8 cellular contexts compared by ENCODE assay signal in the genomic region with DNA sequence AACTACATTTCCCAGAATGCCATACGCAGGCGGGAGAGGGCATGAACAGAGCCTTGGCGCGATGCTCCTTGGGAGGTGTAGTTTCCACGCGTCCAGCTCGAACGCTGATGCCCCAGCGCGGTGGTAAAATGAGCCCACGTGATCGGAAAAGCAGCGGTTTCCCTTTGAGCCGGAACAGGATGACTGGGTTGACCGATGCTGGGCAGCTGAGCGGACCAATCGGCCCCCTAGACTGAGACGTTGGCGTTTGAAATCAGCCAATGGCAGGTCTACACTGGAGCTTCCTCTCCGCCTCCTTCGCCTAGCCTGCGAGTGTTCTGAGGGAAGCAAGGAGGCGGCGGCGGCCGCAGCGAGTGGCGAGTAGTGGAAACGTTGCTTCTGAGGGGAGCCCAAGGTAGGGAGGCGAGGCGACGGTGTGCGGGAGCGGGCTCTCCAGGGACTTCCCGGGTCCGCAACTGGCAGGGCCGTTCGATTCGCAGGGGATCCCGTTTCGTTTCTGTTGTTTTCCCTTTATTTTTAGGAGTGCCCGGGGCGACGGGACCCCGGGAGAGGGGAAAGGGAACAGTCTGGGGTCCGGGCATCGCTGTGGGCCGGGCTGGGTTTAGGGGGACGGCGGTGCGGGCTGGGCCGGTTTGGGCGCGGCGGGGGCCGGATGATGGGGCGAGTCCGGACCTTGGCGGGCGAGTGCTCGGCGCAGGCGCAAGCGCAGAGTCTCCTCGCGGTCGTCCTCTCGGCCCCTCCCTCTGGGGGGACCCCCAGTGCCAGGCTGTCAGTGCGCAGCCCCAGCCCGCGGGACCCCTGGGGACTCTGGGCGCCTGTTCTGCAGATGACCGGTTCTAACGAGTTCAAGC. TPM values are rescaled to one million over a fixed set of nuclear protein-coding genes. Genes with fewer than 3 reads are reported as not detected.
A peak's percentile ranks its signal among the peaks of the same experiment; 100 is the strongest.
DNase-seq lines count a peak whose midpoint lies in the region; ATAC-seq, FAIRE-seq and TF ChIP-seq lines count a peak whose summit lies in the region.

A gene with protein sequence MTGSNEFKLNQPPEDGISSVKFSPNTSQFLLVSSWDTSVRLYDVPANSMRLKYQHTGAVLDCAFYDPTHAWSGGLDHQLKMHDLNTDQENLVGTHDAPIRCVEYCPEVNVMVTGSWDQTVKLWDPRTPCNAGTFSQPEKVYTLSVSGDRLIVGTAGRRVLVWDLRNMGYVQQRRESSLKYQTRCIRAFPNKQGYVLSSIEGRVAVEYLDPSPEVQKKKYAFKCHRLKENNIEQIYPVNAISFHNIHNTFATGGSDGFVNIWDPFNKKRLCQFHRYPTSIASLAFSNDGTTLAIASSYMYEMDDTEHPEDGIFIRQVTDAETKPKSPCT (plus strand): TSS at position 311 of the 851 bp plus-strand sequence. CDS start 516 bp downstream, at position 827.

- H3K9ac ChIP-seq in H1 (replicated peaks in 1 of 4; ENCODE audit: extremely low read depth in 1 of 4, low read depth in 3 of 4, low read length in 3 of 4) = peak within 1 kb of the TSS; percentile 84 to 92 (median 86)

- no peak within 1 kb of the TSS for H3K14ac ChIP-seq in H1 (ENCODE audit: insufficient read length)

- H2BK5ac ChIP-seq in H1 (ENCODE audit: low read depth, low read length) = peak within 1 kb of the TSS; percentile 88

- peak within 1 kb of the TSS; percentile 92 for H3K56ac ChIP-seq in H1 (replicated peaks; ENCODE audit: insufficient read length, low read depth, low read length)

- no peaks in the 10 kb centered on the region for H3K9me3 Mint-ChIP-seq in memory B cell

- TF ChIP-seq EP300 in H1 (IDR thresholded peaks at IDR 0.05; ENCODE audit: borderline replicate concordance in 1 of 2, low read depth in 2 of 2, low read length in 2 of 2) = no peak

- H3K79me2 ChIP-seq in H1 (ENCODE audit: control insufficient read depth in 1 of 2, insufficient read depth in 2 of 2, low read length in 2 of 2) = peaks cover 16 to 47% of the 10 kb centered on the region in 2 experiments

- H2AFZ ChIP-seq in H1 (ENCODE audit: low read length) = no peak within 1 kb of the TSS

- H2BK20ac ChIP-seq in H1 (ENCODE audit: low read length) = peak within 1 kb of the TSS; percentile 25; the same call in 1 of the 2 replicates

- POLR2A ChIA-PET in H1 (lab: Charles Lee; ENCODE audit: partially characterized antibody) = interaction anchor here (0.6 to 4.3 kb wide), 10 partner anchors 9 to 782 kb away, joined by 3 to 22 read pairs (median 4); no protein-coding TSS in a partner anchor

- peaks cover 10 to 20% of the 10 kb centered on the region in 2 experiments for H4K20me1 ChIP-seq in H1 (replicated peaks in 1 of 2; ENCODE audit: control insufficient read depth in 1 of 2, insufficient read depth in 2 of 2, low read length in 2 of 2)

- H2BK15ac ChIP-seq in H1 (ENCODE audit: low read length) = no peak within 1 kb of the TSS; the same call in 1 of the 2 replicates

- peak within 1 kb of the TSS; percentile 74 to 82 for H3K4me2 ChIP-seq in H1 (ENCODE audit: insufficient read depth in 1 of 2, low read depth in 2 of 2, low read length in 2 of 2)

- H3K9me3 ChIP-seq in H1 (ENCODE audit: insufficient read depth in 2 of 2, low read depth in 1 of 2, low read length in 1 of 2) = no peaks in the 10 kb centered on the region

- H3K18ac ChIP-seq in H1 (ENCODE audit: extremely low read depth, low read length) = peak within 1 kb of the TSS; percentile 97

- H3K23ac ChIP-seq in H1 (ENCODE audit: insufficient read length) = no peak within 1 kb of the TSS

- TF ChIP-seq CTCF in H1 (IDR thresholded peaks at IDR 0.05; ENCODE audit: control extremely low read depth in 1 of 3, insufficient read depth in 1 of 3, low read depth in 1 of 3, low read length in 3 of 3) = no peak

- peak within 1 kb of the TSS; percentile 87 for H4K5ac ChIP-seq in H1 (ENCODE audit: insufficient read length, low read depth, low read length)

- peak within 1 kb of the TSS; percentile 51 for H2BK120ac ChIP-seq in H1 (replicated peaks; ENCODE audit: low read depth, low read length)

- H3K27ac Mint-ChIP-seq in memory B cell = peak within 1 kb of the TSS; percentile 96

- H3K23me2 ChIP-seq in H1 (ENCODE audit: low read depth, low read length) = peaks cover 19% of the 10 kb centered on the region

- WGBS in H1 (ENCODE audit: extremely low coverage in 1 of 2, insufficient coverage in 1 of 2, insufficient read length in 1 of 2, insufficient replicate concordance in 2 of 2, low coverage in 1 of 2, low lambda C conversion rate in 2 of 2, missing lambda C conversion rate in 1 of 2), 2 experiments = 1% methylated on average over 51 of the region's 74 CpGs; no CpG with 5 or more reads in 1 of the 2 experiments

- no peak within 1 kb of the TSS; the same call in 1 of the 2 replicates for H2BK12ac ChIP-seq in H1 (ENCODE audit: low read depth, low read length)

- H3K4ac ChIP-seq in H1 (replicated peaks; ENCODE audit: insufficient read length, low read depth, low read length) = no peak within 1 kb of the TSS

- peaks cover 21% of the 10 kb centered on the region for H3K36me3 Mint-ChIP-seq in memory B cell

- no peak for TF ChIP-seq RAD21 in H1 (IDR thresholded peaks at IDR 0.05 in 1 of 2, conservative IDR thresholded peaks at IDR 0.05 in 1 of 2; ENCODE audit: low read depth in 2 of 2, low read length in 2 of 2)

- ATAC-seq in GM21367 (IDR thresholded peaks at IDR 0.05; ENCODE audit: unreplicated experiment) (peak; percentile 89), memory B cell (ENCODE audit: low read depth) (peak; percentile 90)

- peaks cover 9% of the 10 kb centered on the region; the same call in 1 of the 2 replicates for H3K79me1 ChIP-seq in H1 (ENCODE audit: low read depth, low read length)

- peaks cover 13 to 38% (median 25%) of the 10 kb centered on the region in 4 experiments; a peak in 6 of 7 replicates for H3K27me3 ChIP-seq in H1 (replicated peaks in 1 of 4; ENCODE audit: control insufficient read depth in 3 of 4, extremely low read depth in 1 of 4, insufficient read depth in 3 of 4, low read length in 3 of 4)

- H3K27me3 Mint-ChIP-seq in memory B cell = peaks cover 5% of the 10 kb centered on the region

- peak within 1 kb of the TSS; percentile 96 for H4K91ac ChIP-seq in H1 (replicated peaks; ENCODE audit: insufficient read length, low read length)

- TF ChIP-seq POLR2A in H1 (IDR thresholded peaks at IDR 0.05; ENCODE audit: control extremely low read depth in 1 of 2, low read depth in 2 of 2, low read length in 2 of 2) = peak in 1 of 2 experiments; percentile 95; a peak in 2 of 3 replicates

- peak within 1 kb of the TSS; percentile 100 for H3K4me3 Mint-ChIP-seq in memory B cell

- peaks cover 33% of the 10 kb centered on the region for H3K4me1 Mint-ChIP-seq in memory B cell

- H3K4me1 ChIP-seq in H1 (replicated peaks in 1 of 4; ENCODE audit: control insufficient read depth in 3 of 4, insufficient read depth in 4 of 4, low read length in 3 of 4) = peaks cover 4 to 21% (median 13%) of the 10 kb centered on the region in 4 experiments

- FAIRE-seq in HTR-8/SVneo (lab: Jason Lieb, UNC) (peak; percentile 85), H1 (lab: Jason Lieb, UNC) (peak; percentile 88)

- DNase-seq in COLO829 (ENCODE audit: low spot score) = peak; percentile 94
- DNase-seq in HTR-8/SVneo (ENCODE audit: insufficient read length, low spot score) = peak; percentile 88
- DNase-seq in NOMO-1 treated with dmso at 0.1 percent for 144 hours (lab: John Stamatoyannopoulos, UW; ENCODE audit: unreplicated experiment) = peak; percentile 100
- peak in 2 of 3 experiments; percentile 86 to 89 for DNase-seq in activated CD8-positive, alpha-beta memory T cell treated with anti-CD3 and anti-CD28 coated beads for 48 hours (ENCODE audit: low read depth in 2 of 3, low spot score in 2 of 3)
- peak; percentile 87 to 99 for DNase-seq in H1 (ENCODE audit: low read depth in 1 of 2, low spot score in 2 of 2)
- DNase-seq in memory B cell (ENCODE audit: low spot score in 2 of 2) = peak; percentile 79 to 91
- DNase-seq in stimulated activated CD8-positive, alpha-beta memory T cell treated with anti-CD3 and anti-CD28 coated beads, Interleukin-12 subunit alpha, Interleukin-12 subunit beta, amount 100 ng/mL, for 24 hours (ENCODE audit: extremely low read depth) = peak; percentile 80

- H3K4me3 ChIP-seq in H1 (ENCODE audit: extremely low read depth in 1 of 4, insufficient read depth in 2 of 4, low read depth in 3 of 4, low read length in 4 of 4) = peak within 1 kb of the TSS; percentile 78 to 94 (median 92)

- peaks cover 5 to 41% (median 22%) of the 10 kb centered on the region in 4 experiments for H3K36me3 ChIP-seq in H1 (ENCODE audit: control insufficient read depth in 2 of 4, insufficient read depth in 4 of 4, low read length in 3 of 4)

- peak within 1 kb of the TSS; percentile 93; the same call in 1 of the 2 replicates for H4K8ac ChIP-seq in H1 (ENCODE audit: extremely low read depth, insufficient read depth, low read length)

- CTCF ChIA-PET in H1 (lab: Charles Lee; ENCODE audit: partially characterized antibody) = interaction anchor here (0.9 to 2.6 kb wide), 4 partner anchors 15 to 309 kb away, joined by 3 to 7 read pairs (median 4); no protein-coding TSS in a partner anchor

- peak within 1 kb of the TSS; percentile 83; the same call in 1 of the 2 replicates for H3K27ac ChIP-seq in H1 (ENCODE audit: low read depth, low read length)

- H2AK5ac ChIP-seq in H1 (ENCODE audit: low read depth, low read length) = no peak within 1 kb of the TSS

TF ChIP-seq in H1, 55 proteins besides CTCF, POLR2A, EP300 and RAD21 (continues in another document):
- TF ChIP-seq CHD1 (IDR thresholded peaks at IDR 0.05; ENCODE audit: low read depth, low read length) (no peak), TEAD4 (IDR thresholded peaks at IDR 0.05; ENCODE audit: low read depth, low read length) (no peak), SUZ12 (IDR thresholded peaks at IDR 0.05; ENCODE audit: low read length) (no peak), YY1 (IDR thresholded peaks at IDR 0.05; ENCODE audit: low read depth, low read length) (no peak; the same call in 1 of the 2 replicates), RNF2 (IDR thresholded peaks at IDR 0.05; ENCODE audit: borderline replicate concordance, low read depth, low read length, missing control alignments, poor library complexity, severe bottlenecking) (no peak)

RNA-seq across cellular contexts. Expression of the gene that starts here (rescaled TPM):
- 184 and 207 TPM in 2 replicates for total RNA-seq in H1 (2021; fragmentation: NEBNext Ultra II Directional; extraction: Animal tissue kit (Norgen Biotek cat#: 25700))
- polyA plus RNA-seq in H1 (2011; rRNA removed) = 183 and 187 TPM in 2 replicates
- polyA plus RNA-seq in H1 (2011; cell fraction: cytosol; rRNA removed) = 273 TPM
- 335 TPM for polyA plus RNA-seq in H1 (2011; cell fraction: nucleus; rRNA removed)
- 205 to 238 TPM (median 210 TPM) in 4 replicates for polyA plus RNA-seq in H1 (2012, experiment 1 of 2)
- 23.6 TPM for polyA plus RNA-seq in H1 (2012, experiment 2 of 2)
- 139 TPM for polyA plus RNA-seq in H1 (2013, experiment 1 of 2)
- 140 TPM for polyA plus RNA-seq in H1 (2013, experiment 2 of 2)
- polyA minus RNA-seq in H1 (2011; rRNA and poly(A)+ RNA removed) = 387 and 444 TPM in 2 replicates
- 179 TPM for polyA minus RNA-seq in H1 (2011; cell fraction: cytosol; rRNA and poly(A)+ RNA removed)
- polyA minus RNA-seq in H1 (2011; cell fraction: nucleus; rRNA and poly(A)+ RNA removed) = 286 TPM

Comparison
In these comparisons a context has a peak if more than half of its experiments do, and no peak if none do; other contexts are left out.
1. Peak in every context shown above with its lines: DNase-seq, ATAC-seq, H3K4me3 ChIP-seq and H3K27ac ChIP-seq.